23 cellular contexts compared by ENCODE assay signal in genomic region chr1:181175955-181176354, GRCh38.
DNase-seq lines count a peak whose midpoint lies in the region; ATAC-seq, FAIRE-seq and TF ChIP-seq lines count a peak whose summit lies in the region.
"Had no signal": no experiment of that assay in that cellular context is flagged by ENCODE, and none has a peak within 500 bp of the region (broad histone marks: within the 10 kb centered on the region; RNA-seq: fewer than 3 reads in every experiment).

No MANE protein-coding gene starts in this region.

- H3K4me3 ChIP-seq in right atrium auricular region: no peak overlapping the region
- no peak overlapping the region for H3K4me3 ChIP-seq in bronchial epithelial cell (ENCODE audit: low read depth, low read length)
- H3K4me3 ChIP-seq: GM23248 had no signal

- DNase-seq in right atrium auricular region (ENCODE audit: low spot score) (peak; percentile 18), Right ventricle myocardium inferior (ENCODE audit: missing footprints) (no peak), bronchial epithelial cell (ENCODE audit: low read depth) (no peak), mesenteric fat pad (ENCODE audit: low spot score) (peak; percentile 26), dedifferentiated amniotic fluid mesenchymal stem cell (ENCODE audit: extremely low spot score) (no peak), epidermal melanocyte (ENCODE audit: insufficient read length, low spot score) (no peak), GF-D8 (lab: John Stamatoyannopoulos, UW) (no peak)
- DNase-seq: ACHN; BE2C; C1 segment of cervical spinal cord; CD4-positive, CD25-positive, alpha-beta regulatory T cell; CD8-positive, alpha-beta memory T cell; COR-L47; DMS 273 treated with DMSO at 0.1 percent for 48 hours; DMS53; GM23248; HCEC 1CT had no signal

- ATAC-seq in Right ventricle myocardium inferior: no peak

- no peak overlapping the region for H3K27ac ChIP-seq in right atrium auricular region
- H3K27ac ChIP-seq: GM23248, HL-60 had no signal

- FAIRE-seq in bronchial epithelial cell (lab: Jason Lieb, UNC): peak; percentile 28
- FAIRE-seq: A204.1, G401.6, GM12892, GM18507, H54 had no signal

- TF ChIP-seq CTCF in right atrium auricular region (IDR thresholded peaks at IDR 0.05): no peak
- TF ChIP-seq CTCF in bronchial epithelial cell (IDR thresholded peaks at IDR 0.05; ENCODE audit: insufficient read depth, low read length, severe bottlenecking): no peak

- intact Hi-C loops in Right ventricle myocardium inferior (cut with DNase I): no loop called here

- H3K36me3 ChIP-seq in right atrium auricular region: no peaks in the 10 kb centered on the region
- no peaks in the 10 kb centered on the region for H3K36me3 ChIP-seq in bronchial epithelial cell (ENCODE audit: control insufficient read depth, insufficient read depth, low read length)
- H3K36me3 ChIP-seq: BE2C had no signal

- H3K4me1 ChIP-seq in right atrium auricular region: peaks cover 0 to 26% of the 10 kb centered on the region in 2 donors
- H3K4me1 ChIP-seq: BE2C had no signal

- no peaks in the 10 kb centered on the region for H3K9me3 ChIP-seq in right atrium auricular region

- H3K27me3 ChIP-seq in right atrium auricular region: no peaks in the 10 kb centered on the region
- no peaks in the 10 kb centered on the region for H3K27me3 ChIP-seq in bronchial epithelial cell (ENCODE audit: control insufficient read depth, insufficient read depth, low read length)
- H3K27me3 ChIP-seq: BE2C had no signal

Comparison
In these comparisons a context has a peak if more than half of its experiments do, and no peak if none do; other contexts are left out.
1. DNase-seq: peak in right atrium auricular region (single experiment) and mesenteric fat pad (single experiment); none in Right ventricle myocardium inferior (single experiment), bronchial epithelial cell (single experiment), dedifferentiated amniotic fluid mesenchymal stem cell (single experiment), epidermal melanocyte (single experiment) and GF-D8 (single experiment).